ENCODE assay signal across 8 cellular contexts in genomic region chr19:46944918-46945628, GRCh38.
DNase-seq lines count a peak whose midpoint lies in the region; TF ChIP-seq lines count a peak whose summit lies in the region.

No MANE protein-coding gene starts in this region.

- H3K36me3 Mint-ChIP-seq in activated CD4-positive, alpha-beta T cell treated with anti-CD3 and anti-CD28 coated beads, Interleukin-2, amount 10 ng/mL, durations not matched to agents 24 days and 14 days (ENCODE audit: low read depth) = peaks cover 24% of the 10 kb centered on the region

- TF ChIP-seq CTCF in fibroblast of mammary gland (conservative IDR thresholded peaks at IDR 0.05; ENCODE audit: control insufficient read depth, insufficient read depth, low read depth, low read length) = no peak
- TF ChIP-seq CTCF in GM13977 (IDR thresholded peaks at IDR 0.05; ENCODE audit: extremely low read depth, insufficient read depth, missing control alignments) = no peak

- in situ Hi-C loops in GM13977 (cut with MboI; ENCODE audit: low pct_unique_long_range_greater_than_20kb, low sequenced_read_pairs, unreplicated experiment) = no loop called here

- no peaks in the 10 kb centered on the region for H3K9me3 Mint-ChIP-seq in activated CD4-positive, alpha-beta T cell treated with anti-CD3 and anti-CD28 coated beads, Interleukin-2, amount 10 ng/mL, durations not matched to agents 24 days and 14 days

- intact Hi-C loops in activated CD4-positive, alpha-beta T cell treated with anti-CD3 and anti-CD28 coated beads, Interleukin-2, amount 10 ng/mL, durations not matched to agents 24 days and 14 days (cut with micrococcal nuclease) = no loop called here

- H3K4me3 Mint-ChIP-seq in activated CD4-positive, alpha-beta T cell treated with anti-CD3 and anti-CD28 coated beads, Interleukin-2, amount 10 ng/mL, durations not matched to agents 24 days and 14 days = no peak overlapping the region

- peaks cover 26% of the 10 kb centered on the region for H3K4me1 ChIP-seq in BLaER1

- no peak overlapping the region; the same call in 1 of the 2 replicates for H3K9ac ChIP-seq in BLaER1

- H3K27me3 ChIP-seq in BLaER1 = no peaks in the 10 kb centered on the region

- H3K9me3 ChIP-seq in BLaER1 = no peaks in the 10 kb centered on the region

- DNase-seq in NCI-H510A treated with DMSO at 0.1 percent for 48 hours (lab: John Stamatoyannopoulos, UW) = peak; percentile 82
- peak; percentile 86 for DNase-seq in fibroblast of mammary gland (ENCODE audit: low read depth)
- peak in 51 of 56 donors; percentile 15 to 85 (median 63) for DNase-seq in nucleus accumbens (lab: John Stamatoyannopoulos, UW)
- no peak for DNase-seq in activated CD4-positive, alpha-beta T cell treated with anti-CD3 and anti-CD28 coated beads, Interleukin-2, amount 10 ng/mL, durations not matched to agents 24 days and 14 days
- no peak for DNase-seq in NCI-H446 (lab: John Stamatoyannopoulos, UW)
- no peak for DNase-seq in GM13977 (ENCODE audit: low spot score)
- no peak for DNase-seq in cerebellar nuclear complex (lab: John Stamatoyannopoulos, UW)

- H3K4me2 ChIP-seq in BLaER1 = peak overlapping the region; percentile 37

- H3K27ac Mint-ChIP-seq in activated CD4-positive, alpha-beta T cell treated with anti-CD3 and anti-CD28 coated beads, Interleukin-2, amount 10 ng/mL, durations not matched to agents 24 days and 14 days = no peak overlapping the region

- H3K4me1 Mint-ChIP-seq in activated CD4-positive, alpha-beta T cell treated with anti-CD3 and anti-CD28 coated beads, Interleukin-2, amount 10 ng/mL, durations not matched to agents 24 days and 14 days = peaks cover 13% of the 10 kb centered on the region

- no peak overlapping the region for H3K4me3 ChIP-seq in BLaER1
- H3K4me3 ChIP-seq in fibroblast of mammary gland (ENCODE audit: control insufficient read depth, low read depth, low read length) = no peak overlapping the region

- H3K27ac ChIP-seq in BLaER1 = no peak overlapping the region

- H3K27me3 Mint-ChIP-seq in activated CD4-positive, alpha-beta T cell treated with anti-CD3 and anti-CD28 coated beads, Interleukin-2, amount 10 ng/mL, durations not matched to agents 24 days and 14 days = no peaks in the 10 kb centered on the region

- peaks cover 88% of the 10 kb centered on the region for H3K36me3 ChIP-seq in BLaER1

- peaks cover 67% of the 10 kb centered on the region for H4K20me1 ChIP-seq in BLaER1

Comparison
In these comparisons a context has a peak if more than half of its experiments do, and no peak if none do; other contexts are left out.
1. DNase-seq: peak in NCI-H510A treated with DMSO at 0.1 percent for 48 hours (single experiment), fibroblast of mammary gland (single experiment) and nucleus accumbens (51 of 56); none in activated CD4-positive, alpha-beta T cell treated with anti-CD3 and anti-CD28 coated beads, Interleukin-2, amount 10 ng/mL, durations not matched to agents 24 days and 14 days (single experiment), NCI-H446 (0 of 2), GM13977 (single experiment) and cerebellar nuclear complex (0 of 2).